Comparison of ENCODE assay signal across 15 cellular contexts in the genomic region with DNA sequence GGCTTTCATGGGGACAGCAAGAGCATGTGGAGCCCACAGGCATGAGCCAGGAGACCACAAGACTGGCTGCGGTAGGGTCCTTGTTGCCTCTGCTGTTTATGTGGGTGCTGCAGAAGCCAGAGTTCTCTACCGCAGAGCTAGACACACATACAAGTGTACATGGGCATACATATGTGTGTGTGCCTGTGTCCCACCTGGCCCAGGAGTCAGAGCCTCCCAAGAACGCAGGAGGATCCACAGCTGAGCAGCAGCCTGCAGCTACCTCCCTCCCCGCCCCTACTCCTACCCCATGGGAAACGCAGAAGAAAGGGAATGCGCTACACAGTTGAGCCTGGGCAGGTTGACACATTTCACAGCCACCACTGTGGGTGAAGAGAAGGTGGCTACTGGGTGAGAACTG.
DNase-seq lines count a peak whose midpoint lies in the region; ATAC-seq and TF ChIP-seq lines count a peak whose summit lies in the region.
"Had no signal": no experiment of that assay in that cellular context is flagged by ENCODE, and none has a peak within 500 bp of the region (broad histone marks: within the 10 kb centered on the region; RNA-seq: fewer than 3 reads in every experiment).

No MANE protein-coding gene starts in this region.

- TF ChIP-seq EP300 in sigmoid colon (IDR thresholded peaks at IDR 0.05) = no peak

- no peak for TF ChIP-seq CTCF in neural crest cell (conservative IDR thresholded peaks at IDR 0.05)
- no peak for TF ChIP-seq CTCF in sigmoid colon (IDR thresholded peaks at IDR 0.05)

- 87 to 90% methylated on average over 6 of the region's 6 CpGs for WGBS in sigmoid colon, 2 donors

- peak overlapping the region; percentile 19 for H3K27ac ChIP-seq in muscle layer of colon (ENCODE audit: low read depth, low read length)
- peak overlapping the region in 3 of 4 donors; percentile 46 to 89 (median 89) for H3K27ac ChIP-seq in sigmoid colon
- H3K27ac ChIP-seq in SJCRH30 = no peak overlapping the region
- H3K27ac ChIP-seq: A549, C4-2B had no signal

- H3K4me1 ChIP-seq in muscle layer of colon (ENCODE audit: insufficient read depth, low read length) (peaks cover 10% of the 10 kb centered on the region), sigmoid colon (peaks cover 0 to 41% (median 38%) of the 10 kb centered on the region in 4 donors), SJCRH30 (no peaks in the 10 kb centered on the region)
- H3K4me1 ChIP-seq: A549, Caco-2, HAP-1 had no signal

- intact Hi-C loops in sigmoid colon (cut with DNase I) = no loop called here

- DNase-seq in neural crest cell (ENCODE audit: low read depth, low spot score) (no peak), sigmoid colon (no peak), SJCRH30 (no peak)
- DNase-seq: AML-193; Caco-2; CD4-positive, alpha-beta T cell; GDM1; IMR-90 had no signal

- no peak overlapping the region for H3K4me3 ChIP-seq in muscle layer of colon (ENCODE audit: low read depth in 1 of 2, low read length in 2 of 2)
- H3K4me3 ChIP-seq in sigmoid colon = no peak overlapping the region
- H3K4me3 ChIP-seq in SJCRH30 = no peak overlapping the region
- H3K4me3 ChIP-seq: A549, HAP-1, K562 had no signal

- no peaks in the 10 kb centered on the region for H3K36me3 Mint-ChIP-seq in neural crest cell (ENCODE audit: low read depth)

- H3K27me3 Mint-ChIP-seq in neural crest cell (ENCODE audit: low read depth) = no peaks in the 10 kb centered on the region

- peak overlapping the region; percentile 8 for H3K27ac Mint-ChIP-seq in neural crest cell (ENCODE audit: unreplicated experiment)
- H3K27ac Mint-ChIP-seq: CD4-positive, alpha-beta T cell had no signal

- H3K4me1 Mint-ChIP-seq in neural crest cell = peaks cover 13% of the 10 kb centered on the region

- no peak for TF ChIP-seq POLR2A in sigmoid colon (IDR thresholded peaks at IDR 0.05)

- H3K27me3 ChIP-seq in muscle layer of colon (ENCODE audit: control insufficient read depth in 1 of 2, insufficient read depth in 2 of 2, low read length in 2 of 2) (no peaks in the 10 kb centered on the region), sigmoid colon (no peaks in the 10 kb centered on the region), SJCRH30 (no peaks in the 10 kb centered on the region)

- no peaks in the 10 kb centered on the region for H3K9me3 ChIP-seq in muscle layer of colon (ENCODE audit: low read length)
- H3K9me3 ChIP-seq in sigmoid colon = no peaks in the 10 kb centered on the region
- no peaks in the 10 kb centered on the region for H3K9me3 ChIP-seq in SJCRH30 (replicated peaks)
- H3K9me3 ChIP-seq: A549, Caco-2, HAP-1 had no signal

- ATAC-seq in HG03045 (IDR thresholded peaks at IDR 0.05; ENCODE audit: unreplicated experiment) (no peak), HG02588 (IDR thresholded peaks at IDR 0.05; ENCODE audit: unreplicated experiment) (no peak)
- ATAC-seq: A549, K562 had no signal

- H3K36me3 ChIP-seq in muscle layer of colon (ENCODE audit: insufficient read depth, low read length) (no peaks in the 10 kb centered on the region), sigmoid colon (no peaks in the 10 kb centered on the region), SJCRH30 (no peaks in the 10 kb centered on the region)
- H3K36me3 ChIP-seq: HAP-1 had no signal

- no peak overlapping the region for H3K9ac ChIP-seq in muscle layer of colon (ENCODE audit: low read length)

- H3K9me3 Mint-ChIP-seq in neural crest cell = no peaks in the 10 kb centered on the region
- H3K9me3 Mint-ChIP-seq: CD4-positive, alpha-beta T cell had no signal

- no peak overlapping the region for H3K4me3 Mint-ChIP-seq in neural crest cell
- H3K4me3 Mint-ChIP-seq: CD4-positive, alpha-beta T cell had no signal
